25 cellular contexts compared by ENCODE assay signal in genomic region chr5:169356181-169356580, GRCh38.
"Had no signal": no experiment of that assay in that cellular context is flagged by ENCODE, and none has a peak within 500 bp of the region (broad histone marks: within the 10 kb centered on the region; RNA-seq: fewer than 3 reads in every experiment).

No MANE protein-coding gene starts in this region.

- H3K36me3 ChIP-seq: brain microvascular endothelial cell had no signal

- DNase-seq: activated CD4-positive, alpha-beta memory T cell treated with anti-CD3 and anti-CD28 coated beads for 36 hours; activated CD4-positive, alpha-beta T cell treated with anti-CD3 and anti-CD28 coated beads, Interleukin-2, amount 10 ng/mL, durations not matched to agents 7 days and 5 days; activated CD4-positive, CD25-positive, alpha-beta regulatory T cell; activated CD8-positive, alpha-beta memory T cell treated with anti-CD3 and anti-CD28 coated beads for 24 hours; activated gamma-delta T cell; activated naive CD4-positive, alpha-beta T cell treated with anti-CD3 and anti-CD28 coated beads for 36 hours; activated T-cell treated with anti-CD3 and anti-CD28 coated beads, Interleukin-2, amount 50 U/mL, for 48 hours; amygdala; brain microvascular endothelial cell; caudate nucleus; Kasumi-1; KBM-7; NCI-H1048; NCI-H146; NCI-H187 treated with DMSO at 0.1 percent for 48 hours; NCI-H2081 treated with DMSO at 0.1 percent for 48 hours; NCI-H510A treated with DMSO at 0.1 percent for 48 hours; NCI-H69; NK-92 treated with Interleukin-12 subunit alpha and Interleukin-12 subunit beta, amount 100 ng/mL, for 24 hours; OCI-M1; SIG-M5; T-cell; T-helper 2 cell had no signal

- H3K27me3 ChIP-seq: brain microvascular endothelial cell had no signal

- H3K27ac ChIP-seq: brain microvascular endothelial cell, VCaP had no signal

- ATAC-seq: activated T-helper 17 cell treated with anti-CD3 and anti-CD28 coated beads, Interleukin-2, amount 50 U/mL, for 72 hours; T-cell had no signal
